1 cellular context compared by ENCODE assay signal in the genomic region with DNA sequence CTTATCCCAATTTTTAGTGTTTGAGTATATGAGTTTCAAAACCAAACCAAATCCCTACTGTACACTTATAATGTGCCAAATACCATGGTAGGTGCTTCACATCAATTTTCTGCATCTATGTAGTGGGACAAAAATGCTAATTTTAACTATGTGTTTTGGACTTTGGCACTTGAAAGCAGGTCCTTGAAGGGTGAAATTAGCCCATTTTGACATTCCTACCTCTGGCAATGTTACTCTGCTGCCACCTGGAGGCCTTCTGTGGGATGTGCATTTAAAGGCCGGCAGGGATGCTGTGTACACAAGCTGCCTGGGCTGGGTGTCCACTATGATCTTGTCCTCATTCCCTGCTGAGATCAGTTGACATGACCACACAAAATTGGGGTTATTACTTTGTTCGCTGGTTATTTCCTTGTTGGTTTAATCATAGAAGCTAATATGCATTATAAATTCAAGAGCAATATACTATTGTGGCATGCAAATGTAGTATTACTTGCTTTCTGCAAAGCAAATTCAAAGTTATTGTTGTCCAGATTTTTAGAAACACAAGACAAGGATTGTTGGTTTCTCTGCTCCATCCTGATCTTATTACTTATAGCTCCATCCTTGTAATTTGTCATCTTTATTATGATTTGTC.
TF ChIP-seq lines count a peak whose summit lies in the region.

No MANE protein-coding gene starts in this region.

TF ChIP-seq in GM12878, 131 proteins besides CTCF, POLR2A, EP300 and RAD21 (continued from another document and continues in another):
- TF ChIP-seq, protein P1, sequence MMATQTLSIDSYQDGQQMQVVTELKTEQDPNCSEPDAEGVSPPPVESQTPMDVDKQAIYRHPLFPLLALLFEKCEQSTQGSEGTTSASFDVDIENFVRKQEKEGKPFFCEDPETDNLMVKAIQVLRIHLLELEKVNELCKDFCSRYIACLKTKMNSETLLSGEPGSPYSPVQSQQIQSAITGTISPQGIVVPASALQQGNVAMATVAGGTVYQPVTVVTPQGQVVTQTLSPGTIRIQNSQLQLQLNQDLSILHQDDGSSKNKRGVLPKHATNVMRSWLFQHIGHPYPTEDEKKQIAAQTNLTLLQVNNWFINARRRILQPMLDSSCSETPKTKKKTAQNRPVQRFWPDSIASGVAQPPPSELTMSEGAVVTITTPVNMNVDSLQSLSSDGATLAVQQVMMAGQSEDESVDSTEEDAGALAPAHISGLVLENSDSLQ (IDR thresholded peaks at IDR 0.05): no peak
- TF ChIP-seq, protein P2, sequence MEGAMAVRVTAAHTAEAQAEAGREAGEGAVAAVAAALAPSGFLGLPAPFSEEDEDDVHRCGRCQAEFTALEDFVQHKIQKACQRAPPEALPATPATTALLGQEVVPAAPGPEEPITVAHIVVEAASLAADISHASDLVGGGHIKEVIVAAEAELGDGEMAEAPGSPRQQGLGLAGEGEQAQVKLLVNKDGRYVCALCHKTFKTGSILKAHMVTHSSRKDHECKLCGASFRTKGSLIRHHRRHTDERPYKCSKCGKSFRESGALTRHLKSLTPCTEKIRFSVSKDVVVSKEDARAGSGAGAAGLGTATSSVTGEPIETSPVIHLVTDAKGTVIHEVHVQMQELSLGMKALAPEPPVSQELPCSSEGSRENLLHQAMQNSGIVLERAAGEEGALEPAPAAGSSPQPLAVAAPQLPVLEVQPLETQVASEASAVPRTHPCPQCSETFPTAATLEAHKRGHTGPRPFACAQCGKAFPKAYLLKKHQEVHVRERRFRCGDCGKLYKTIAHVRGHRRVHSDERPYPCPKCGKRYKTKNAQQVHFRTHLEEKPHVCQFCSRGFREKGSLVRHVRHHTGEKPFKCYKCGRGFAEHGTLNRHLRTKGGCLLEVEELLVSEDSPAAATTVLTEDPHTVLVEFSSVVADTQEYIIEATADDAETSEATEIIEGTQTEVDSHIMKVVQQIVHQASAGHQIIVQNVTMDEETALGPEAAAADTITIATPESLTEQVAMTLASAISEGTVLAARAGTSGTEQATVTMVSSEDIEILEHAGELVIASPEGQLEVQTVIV (IDR thresholded peaks at IDR 0.05; ENCODE audit: borderline replicate concordance, partially characterized antibody): no peak
- TF ChIP-seq ESRRA (IDR thresholded peaks at IDR 0.05; ENCODE audit: low read length): no peak; the same call in 1 of the 2 replicates
- TF ChIP-seq, protein P3, sequence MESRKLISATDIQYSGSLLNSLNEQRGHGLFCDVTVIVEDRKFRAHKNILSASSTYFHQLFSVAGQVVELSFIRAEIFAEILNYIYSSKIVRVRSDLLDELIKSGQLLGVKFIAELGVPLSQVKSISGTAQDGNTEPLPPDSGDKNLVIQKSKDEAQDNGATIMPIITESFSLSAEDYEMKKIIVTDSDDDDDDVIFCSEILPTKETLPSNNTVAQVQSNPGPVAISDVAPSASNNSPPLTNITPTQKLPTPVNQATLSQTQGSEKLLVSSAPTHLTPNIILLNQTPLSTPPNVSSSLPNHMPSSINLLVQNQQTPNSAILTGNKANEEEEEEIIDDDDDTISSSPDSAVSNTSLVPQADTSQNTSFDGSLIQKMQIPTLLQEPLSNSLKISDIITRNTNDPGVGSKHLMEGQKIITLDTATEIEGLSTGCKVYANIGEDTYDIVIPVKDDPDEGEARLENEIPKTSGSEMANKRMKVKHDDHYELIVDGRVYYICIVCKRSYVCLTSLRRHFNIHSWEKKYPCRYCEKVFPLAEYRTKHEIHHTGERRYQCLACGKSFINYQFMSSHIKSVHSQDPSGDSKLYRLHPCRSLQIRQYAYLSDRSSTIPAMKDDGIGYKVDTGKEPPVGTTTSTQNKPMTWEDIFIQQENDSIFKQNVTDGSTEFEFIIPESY (IDR thresholded peaks at IDR 0.05): no peak
- no peak for TF ChIP-seq HDGF (IDR thresholded peaks at IDR 0.05)
- TF ChIP-seq IRF4 (IDR thresholded peaks at IDR 0.05; ENCODE audit: low read depth, low read length): peak; percentile 67; the same call in 1 of the 2 replicates
- TF ChIP-seq TCF7 (IDR thresholded peaks at IDR 0.05; ENCODE audit: borderline replicate concordance): no peak
- TF ChIP-seq YBX1 (IDR thresholded peaks at IDR 0.05): no peak
- no peak for TF ChIP-seq MEF2A (IDR thresholded peaks at IDR 0.05; ENCODE audit: insufficient read depth, low read depth, low read length)
- no peak for TF ChIP-seq ZNF274 (IDR thresholded peaks at IDR 0.05; ENCODE audit: insufficient read depth, insufficient read length)
- TF ChIP-seq TARDBP (IDR thresholded peaks at IDR 0.05; ENCODE audit: borderline replicate concordance): no peak
- peak; percentile 15; the same call in 1 of the 2 replicates for TF ChIP-seq DPF2 (IDR thresholded peaks at IDR 0.05)
- TF ChIP-seq YY1 (IDR thresholded peaks at IDR 0.05; ENCODE audit: low read depth, low read length): peak; percentile 78
- no peak for TF ChIP-seq ZNF217 (IDR thresholded peaks at IDR 0.05)
- TF ChIP-seq, protein P4, sequence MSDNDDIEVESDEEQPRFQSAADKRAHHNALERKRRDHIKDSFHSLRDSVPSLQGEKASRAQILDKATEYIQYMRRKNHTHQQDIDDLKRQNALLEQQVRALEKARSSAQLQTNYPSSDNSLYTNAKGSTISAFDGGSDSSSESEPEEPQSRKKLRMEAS (IDR thresholded peaks at IDR 0.05; ENCODE audit: low read depth, low read length): no peak
- TF ChIP-seq MTA2 (IDR thresholded peaks at IDR 0.05; ENCODE audit: low read depth): no peak
- TF ChIP-seq BHLHE40 (IDR thresholded peaks at IDR 0.05; ENCODE audit: borderline replicate concordance in 1 of 2, low read depth in 2 of 2, low read length in 1 of 2): 0 out of 4 replicates have a peak, but pooled peaks of 1 of the 2 experiments have one; percentile 5
- 0 out of 2 replicates have a peak, but pooled peaks have one; percentile 48 for TF ChIP-seq FOXM1 (IDR thresholded peaks at IDR 0.05; ENCODE audit: low read depth, low read length)
- TF ChIP-seq EED (IDR thresholded peaks at IDR 0.05; ENCODE audit: low read depth): no peak
- no peak for TF ChIP-seq CHD2 (IDR thresholded peaks at IDR 0.05; ENCODE audit: borderline replicate concordance, low read depth, low read length)
- TF ChIP-seq EGR1 (IDR thresholded peaks at IDR 0.05; ENCODE audit: borderline replicate concordance in 1 of 2, low read depth in 2 of 2, low read length in 2 of 2): no peak
- no peak for TF ChIP-seq ZNF207 (IDR thresholded peaks at IDR 0.05; ENCODE audit: borderline replicate concordance)
- no peak for TF ChIP-seq CHD4 (IDR thresholded peaks at IDR 0.05)
- no peak for TF ChIP-seq NFIC (IDR thresholded peaks at IDR 0.05; ENCODE audit: low read depth, low read length)
- no peak for TF ChIP-seq PML (IDR thresholded peaks at IDR 0.05; ENCODE audit: low read length)
- TF ChIP-seq KDM1A (IDR thresholded peaks at IDR 0.05; ENCODE audit: borderline replicate concordance): no peak
- TF ChIP-seq, protein P5, sequence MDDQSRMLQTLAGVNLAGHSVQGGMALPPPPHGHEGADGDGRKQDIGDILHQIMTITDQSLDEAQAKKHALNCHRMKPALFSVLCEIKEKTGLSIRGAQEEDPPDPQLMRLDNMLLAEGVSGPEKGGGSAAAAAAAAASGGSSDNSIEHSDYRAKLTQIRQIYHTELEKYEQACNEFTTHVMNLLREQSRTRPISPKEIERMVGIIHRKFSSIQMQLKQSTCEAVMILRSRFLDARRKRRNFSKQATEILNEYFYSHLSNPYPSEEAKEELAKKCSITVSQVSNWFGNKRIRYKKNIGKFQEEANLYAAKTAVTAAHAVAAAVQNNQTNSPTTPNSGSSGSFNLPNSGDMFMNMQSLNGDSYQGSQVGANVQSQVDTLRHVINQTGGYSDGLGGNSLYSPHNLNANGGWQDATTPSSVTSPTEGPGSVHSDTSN (IDR thresholded peaks at IDR 0.05; ENCODE audit: insufficient replicate concordance, low read depth, low read length): no peak
- TF ChIP-seq, protein P6, sequence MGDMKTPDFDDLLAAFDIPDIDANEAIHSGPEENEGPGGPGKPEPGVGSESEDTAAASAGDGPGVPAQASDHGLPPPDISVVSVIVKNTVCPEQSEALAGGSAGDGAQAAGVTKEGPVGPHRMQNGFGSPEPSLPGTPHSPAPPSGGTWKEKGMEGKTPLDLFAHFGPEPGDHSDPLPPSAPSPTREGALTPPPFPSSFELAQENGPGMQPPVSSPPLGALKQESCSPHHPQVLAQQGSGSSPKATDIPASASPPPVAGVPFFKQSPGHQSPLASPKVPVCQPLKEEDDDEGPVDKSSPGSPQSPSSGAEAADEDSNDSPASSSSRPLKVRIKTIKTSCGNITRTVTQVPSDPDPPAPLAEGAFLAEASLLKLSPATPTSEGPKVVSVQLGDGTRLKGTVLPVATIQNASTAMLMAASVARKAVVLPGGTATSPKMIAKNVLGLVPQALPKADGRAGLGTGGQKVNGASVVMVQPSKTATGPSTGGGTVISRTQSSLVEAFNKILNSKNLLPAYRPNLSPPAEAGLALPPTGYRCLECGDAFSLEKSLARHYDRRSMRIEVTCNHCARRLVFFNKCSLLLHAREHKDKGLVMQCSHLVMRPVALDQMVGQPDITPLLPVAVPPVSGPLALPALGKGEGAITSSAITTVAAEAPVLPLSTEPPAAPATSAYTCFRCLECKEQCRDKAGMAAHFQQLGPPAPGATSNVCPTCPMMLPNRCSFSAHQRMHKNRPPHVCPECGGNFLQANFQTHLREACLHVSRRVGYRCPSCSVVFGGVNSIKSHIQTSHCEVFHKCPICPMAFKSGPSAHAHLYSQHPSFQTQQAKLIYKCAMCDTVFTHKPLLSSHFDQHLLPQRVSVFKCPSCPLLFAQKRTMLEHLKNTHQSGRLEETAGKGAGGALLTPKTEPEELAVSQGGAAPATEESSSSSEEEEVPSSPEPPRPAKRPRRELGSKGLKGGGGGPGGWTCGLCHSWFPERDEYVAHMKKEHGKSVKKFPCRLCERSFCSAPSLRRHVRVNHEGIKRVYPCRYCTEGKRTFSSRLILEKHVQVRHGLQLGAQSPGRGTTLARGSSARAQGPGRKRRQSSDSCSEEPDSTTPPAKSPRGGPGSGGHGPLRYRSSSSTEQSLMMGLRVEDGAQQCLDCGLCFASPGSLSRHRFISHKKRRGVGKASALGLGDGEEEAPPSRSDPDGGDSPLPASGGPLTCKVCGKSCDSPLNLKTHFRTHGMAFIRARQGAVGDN (IDR thresholded peaks at IDR 0.05): peak; percentile 68
- peak; percentile 59 for TF ChIP-seq RUNX3 (IDR thresholded peaks at IDR 0.05; ENCODE audit: low read length)
- TF ChIP-seq, protein P7, sequence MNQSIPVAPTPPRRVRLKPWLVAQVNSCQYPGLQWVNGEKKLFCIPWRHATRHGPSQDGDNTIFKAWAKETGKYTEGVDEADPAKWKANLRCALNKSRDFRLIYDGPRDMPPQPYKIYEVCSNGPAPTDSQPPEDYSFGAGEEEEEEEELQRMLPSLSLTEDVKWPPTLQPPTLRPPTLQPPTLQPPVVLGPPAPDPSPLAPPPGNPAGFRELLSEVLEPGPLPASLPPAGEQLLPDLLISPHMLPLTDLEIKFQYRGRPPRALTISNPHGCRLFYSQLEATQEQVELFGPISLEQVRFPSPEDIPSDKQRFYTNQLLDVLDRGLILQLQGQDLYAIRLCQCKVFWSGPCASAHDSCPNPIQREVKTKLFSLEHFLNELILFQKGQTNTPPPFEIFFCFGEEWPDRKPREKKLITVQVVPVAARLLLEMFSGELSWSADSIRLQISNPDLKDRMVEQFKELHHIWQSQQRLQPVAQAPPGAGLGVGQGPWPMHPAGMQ (IDR thresholded peaks at IDR 0.05; ENCODE audit: borderline replicate concordance): no peak
- no peak for TF ChIP-seq ZNF622 (IDR thresholded peaks at IDR 0.05)
- no peak for TF ChIP-seq MYC (IDR thresholded peaks at IDR 0.05; ENCODE audit: insufficient read depth, insufficient read length, insufficient replicate concordance, low read length, severe bottlenecking)
- TF ChIP-seq CBX3 (IDR thresholded peaks at IDR 0.05; ENCODE audit: borderline replicate concordance, low read depth): no peak
- TF ChIP-seq HDAC2 (IDR thresholded peaks at IDR 0.05): no peak
- TF ChIP-seq, protein P8, sequence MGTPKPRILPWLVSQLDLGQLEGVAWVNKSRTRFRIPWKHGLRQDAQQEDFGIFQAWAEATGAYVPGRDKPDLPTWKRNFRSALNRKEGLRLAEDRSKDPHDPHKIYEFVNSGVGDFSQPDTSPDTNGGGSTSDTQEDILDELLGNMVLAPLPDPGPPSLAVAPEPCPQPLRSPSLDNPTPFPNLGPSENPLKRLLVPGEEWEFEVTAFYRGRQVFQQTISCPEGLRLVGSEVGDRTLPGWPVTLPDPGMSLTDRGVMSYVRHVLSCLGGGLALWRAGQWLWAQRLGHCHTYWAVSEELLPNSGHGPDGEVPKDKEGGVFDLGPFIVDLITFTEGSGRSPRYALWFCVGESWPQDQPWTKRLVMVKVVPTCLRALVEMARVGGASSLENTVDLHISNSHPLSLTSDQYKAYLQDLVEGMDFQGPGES (IDR thresholded peaks at IDR 0.05): no peak
- TF ChIP-seq MTA3 (IDR thresholded peaks at IDR 0.05; ENCODE audit: borderline replicate concordance, low read length): no peak
- TF ChIP-seq JUND (IDR thresholded peaks at IDR 0.05; ENCODE audit: low read depth, low read length): no peak
- peak; percentile 46; the same call in 1 of the 2 replicates for TF ChIP-seq NBN (IDR thresholded peaks at IDR 0.05)
- TF ChIP-seq, protein P9, sequence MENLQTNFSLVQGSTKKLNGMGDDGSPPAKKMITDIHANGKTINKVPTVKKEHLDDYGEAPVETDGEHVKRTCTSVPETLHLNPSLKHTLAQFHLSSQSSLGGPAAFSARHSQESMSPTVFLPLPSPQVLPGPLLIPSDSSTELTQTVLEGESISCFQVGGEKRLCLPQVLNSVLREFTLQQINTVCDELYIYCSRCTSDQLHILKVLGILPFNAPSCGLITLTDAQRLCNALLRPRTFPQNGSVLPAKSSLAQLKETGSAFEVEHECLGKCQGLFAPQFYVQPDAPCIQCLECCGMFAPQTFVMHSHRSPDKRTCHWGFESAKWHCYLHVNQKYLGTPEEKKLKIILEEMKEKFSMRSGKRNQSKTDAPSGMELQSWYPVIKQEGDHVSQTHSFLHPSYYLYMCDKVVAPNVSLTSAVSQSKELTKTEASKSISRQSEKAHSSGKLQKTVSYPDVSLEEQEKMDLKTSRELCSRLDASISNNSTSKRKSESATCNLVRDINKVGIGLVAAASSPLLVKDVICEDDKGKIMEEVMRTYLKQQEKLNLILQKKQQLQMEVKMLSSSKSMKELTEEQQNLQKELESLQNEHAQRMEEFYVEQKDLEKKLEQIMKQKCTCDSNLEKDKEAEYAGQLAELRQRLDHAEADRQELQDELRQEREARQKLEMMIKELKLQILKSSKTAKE (IDR thresholded peaks at IDR 0.05; ENCODE audit: low read depth, poor library complexity, severe bottlenecking): no peak
- 0 out of 2 replicates have a peak, but pooled peaks have one; percentile 46 for TF ChIP-seq STAT1 (conservative IDR thresholded peaks at IDR 0.05)
